In the genomic region with DNA sequence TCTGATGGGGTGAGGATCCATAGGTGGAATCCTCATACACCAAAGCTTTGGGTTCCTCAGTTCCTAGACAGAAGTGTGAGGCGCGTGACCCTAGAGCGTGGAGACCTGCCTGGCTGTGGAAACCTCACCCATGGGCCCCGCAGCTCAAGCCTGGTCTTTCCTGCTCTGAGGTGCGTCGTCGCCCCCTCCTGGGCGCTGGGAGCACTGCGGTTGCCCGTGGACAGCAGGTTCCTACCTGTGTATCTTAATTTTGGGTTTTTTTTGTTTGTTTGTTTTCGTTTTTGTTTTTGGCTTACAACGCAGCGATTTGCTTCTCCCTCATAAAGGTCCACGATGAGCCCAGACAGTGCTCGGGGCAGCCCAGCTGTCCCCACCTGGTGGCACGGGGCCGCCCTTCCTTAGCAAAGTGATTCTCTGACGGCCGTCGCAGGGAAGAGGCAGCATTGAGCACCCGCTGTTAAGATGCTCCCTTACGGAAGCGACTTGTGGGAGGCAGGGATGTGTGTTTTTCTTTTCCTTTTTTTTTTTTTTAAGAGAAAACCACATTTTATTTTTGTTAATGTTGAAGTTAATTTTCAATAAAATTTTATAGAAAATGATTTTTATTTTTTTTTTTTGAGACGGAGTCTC, we compare ENCODE assay signal across 9 cellular contexts. TPM values are rescaled to one million over a fixed set of nuclear protein-coding genes. Genes with fewer than 3 reads are reported as not detected.
DNase-seq lines count a peak whose midpoint lies in the region; ATAC-seq, FAIRE-seq and TF ChIP-seq lines count a peak whose summit lies in the region.
"Had no signal": no experiment of that assay in that cellular context is flagged by ENCODE, and none has a peak within 500 bp of the region (broad histone marks: within the 10 kb centered on the region; RNA-seq: fewer than 3 reads in every experiment).

No MANE protein-coding gene starts in this region.

- H3K9me3 Mint-ChIP-seq in activated T-helper 2 cell treated with anti-CD3 and anti-CD28 coated beads, Interferon-gamma antibody, Interleukin-2, Interleukin-4, amounts not matched to agents 10 μg/mL and 5 μg/mL and 100 μg/mL, durations not matched to agents 14 hours and 24 hours and 36 hours, result no peaks in the 10 kb centered on the region

- H3K9ac ChIP-seq in HUES64 (ENCODE audit: low read depth, low read length), result no peak overlapping the region

- no peak for FAIRE-seq in frontal cortex (lab: Jason Lieb, UNC)
- FAIRE-seq: endometrium had no signal

- peak overlapping the region; percentile 63 for H3K27ac Mint-ChIP-seq in activated T-helper 2 cell treated with anti-CD3 and anti-CD28 coated beads, Interferon-gamma antibody, Interleukin-2, Interleukin-4, amounts not matched to agents 10 μg/mL and 5 μg/mL and 100 μg/mL, durations not matched to agents 14 hours and 24 hours and 36 hours

- H3K4me3 ChIP-seq in HUES64 (ENCODE audit: low read length), result peak overlapping the region; percentile 40
- no peak overlapping the region for H3K4me3 ChIP-seq in suprapubic skin

- H3K9me3 ChIP-seq in HUES64 (ENCODE audit: insufficient read depth, low read depth, low read length) (no peaks in the 10 kb centered on the region), suprapubic skin (no peaks in the 10 kb centered on the region)

- no peak overlapping the region for H3K27ac ChIP-seq in HUES64 (ENCODE audit: low read depth, low read length)
- no peak overlapping the region for H3K27ac ChIP-seq in suprapubic skin

- no peak for TF ChIP-seq EP300 in suprapubic skin (IDR thresholded peaks at IDR 0.05)

- 16% methylated on average over 21 of the region's 24 CpGs for WGBS in HUES64
- WGBS in suprapubic skin, result 29% methylated on average over 24 of the region's 24 CpGs

- no peaks in the 10 kb centered on the region for H3K4me1 ChIP-seq in HUES64 (ENCODE audit: insufficient read depth, low read length)
- peaks cover 8% of the 10 kb centered on the region for H3K4me1 ChIP-seq in suprapubic skin

- TF ChIP-seq CTCF in omental fat pad (IDR thresholded peaks at IDR 0.05), result peak in 2 of 3 donors; percentile 45 to 90
- peak; percentile 88 to 91 for TF ChIP-seq CTCF in suprapubic skin (IDR thresholded peaks at IDR 0.05)

- DNase-seq in GDM1 (lab: John Stamatoyannopoulos, UW), result peak; percentile 64
- peak; percentile 78 for DNase-seq in RPMI8226
- peak; percentile 75 for DNase-seq in activated T-helper 2 cell treated with anti-CD3 and anti-CD28 coated beads, Interferon-gamma antibody, Interleukin-2, Interleukin-4, amounts not matched to agents 10 μg/mL and 5 μg/mL and 100 μg/mL, durations not matched to agents 14 hours and 24 hours and 36 hours (ENCODE audit: low spot score)
- peak; percentile 72 to 83 for DNase-seq in frontal cortex (ENCODE audit: low spot score in 2 of 2)
- DNase-seq in omental fat pad (ENCODE audit: low spot score), result peak; percentile 71
- DNase-seq in suprapubic skin (ENCODE audit: low spot score in 2 of 2), result peak in 1 of 2 donors; percentile 81

- peak; percentile 76 for ATAC-seq in omental fat pad (ENCODE audit: low FRiP score)
- no peak for ATAC-seq in GM19035 (IDR thresholded peaks at IDR 0.05; ENCODE audit: unreplicated experiment)

- no peaks in the 10 kb centered on the region for H3K27me3 Mint-ChIP-seq in activated T-helper 2 cell treated with anti-CD3 and anti-CD28 coated beads, Interferon-gamma antibody, Interleukin-2, Interleukin-4, amounts not matched to agents 10 μg/mL and 5 μg/mL and 100 μg/mL, durations not matched to agents 14 hours and 24 hours and 36 hours (ENCODE audit: low read depth)

- no peak overlapping the region for H3K4me3 Mint-ChIP-seq in activated T-helper 2 cell treated with anti-CD3 and anti-CD28 coated beads, Interferon-gamma antibody, Interleukin-2, Interleukin-4, amounts not matched to agents 10 μg/mL and 5 μg/mL and 100 μg/mL, durations not matched to agents 14 hours and 24 hours and 36 hours (ENCODE audit: low read depth)

- intact Hi-C loops in activated T-helper 2 cell treated with anti-CD3 and anti-CD28 coated beads, Interferon-gamma antibody, Interleukin-2, Interleukin-4, amounts not matched to agents 10 μg/mL and 5 μg/mL and 100 μg/mL, durations not matched to agents 14 hours and 24 hours and 36 hours (cut with micrococcal nuclease), result loop anchor here (1.0 to 5.0 kb wide), 2 partner anchors 38 to 165 kb away; no protein-coding TSS in a partner anchor

- H3K27me3 ChIP-seq in HUES64 (ENCODE audit: insufficient read depth, low read length) (no peaks in the 10 kb centered on the region), suprapubic skin (no peaks in the 10 kb centered on the region)

- TF ChIP-seq POLR2A in suprapubic skin (IDR thresholded peaks at IDR 0.05), result no peak

- H3K36me3 Mint-ChIP-seq in activated T-helper 2 cell treated with anti-CD3 and anti-CD28 coated beads, Interferon-gamma antibody, Interleukin-2, Interleukin-4, amounts not matched to agents 10 μg/mL and 5 μg/mL and 100 μg/mL, durations not matched to agents 14 hours and 24 hours and 36 hours (ENCODE audit: low read depth), result peaks cover 46% of the 10 kb centered on the region

- no peaks in the 10 kb centered on the region for H3K36me3 ChIP-seq in HUES64 (ENCODE audit: insufficient read depth, low read length)
- peaks cover 58% of the 10 kb centered on the region for H3K36me3 ChIP-seq in suprapubic skin

- peaks cover 10% of the 10 kb centered on the region for H3K4me1 Mint-ChIP-seq in activated T-helper 2 cell treated with anti-CD3 and anti-CD28 coated beads, Interferon-gamma antibody, Interleukin-2, Interleukin-4, amounts not matched to agents 10 μg/mL and 5 μg/mL and 100 μg/mL, durations not matched to agents 14 hours and 24 hours and 36 hours (ENCODE audit: low read depth)

RNA-seq across cellular contexts. Expression of a gene that starts 36.5 kb away (rescaled TPM):
- 15.2 TPM for polyA plus RNA-seq in HUES64 (2013, experiment 1 of 2)
- polyA plus RNA-seq in HUES64 (2013, experiment 2 of 2), result 15.2 TPM
- 67.3 and 69.9 TPM in 2 replicates for total RNA-seq in activated T-helper 2 cell treated with anti-CD3 and anti-CD28 coated beads, Interferon-gamma antibody, Interleukin-2, Interleukin-4, amounts not matched to agents 10 μg/mL and 5 μg/mL and 100 μg/mL, durations not matched to agents 14 hours and 24 hours and 36 hours
- total RNA-seq in frontal cortex (15.1 TPM), omental fat pad (10 to 100 TPM; 29.3 to 42.8 (median 36.6) TPM), suprapubic skin (10 to 100 TPM; 31.0 to 51.8 (median 43.0) TPM)
